22 cellular contexts compared by ENCODE assay signal in genomic region chr1:143727263-143727662, GRCh38.
"Had no signal": no experiment of that assay in that cellular context is flagged by ENCODE, and none has a peak within 500 bp of the region (broad histone marks: within the 10 kb centered on the region; RNA-seq: fewer than 3 reads in every experiment).

No MANE protein-coding gene starts in this region.

- H3K27ac Mint-ChIP-seq: activated B cell treated with CpG ODN at 0.5 μM for 24 hours; activated CD4-positive, alpha-beta T cell treated with anti-CD3 and anti-CD28 coated beads, Interleukin-2, amount 10 ng/mL, durations not matched to agents 24 days and 14 days; activated CD8-positive, alpha-beta memory T cell treated with anti-CD3 and anti-CD28 coated beads, Interleukin-2, amount 10 ng/mL, durations not matched to agents 7 days and 5 days; activated naive CD8-positive, alpha-beta T cell treated with anti-CD3 and anti-CD28 coated beads, Interleukin-2, amount 10 ng/mL, durations not matched to agents 7 days and 5 days; activated T-helper 2 cell treated with anti-CD3 and anti-CD28 coated beads, Interferon-gamma antibody, Interleukin-2, Interleukin-4, amounts not matched to agents 10 μg/mL and 5 μg/mL and 100 μg/mL, durations not matched to agents 14 hours and 24 hours and 36 hours; T-helper 1 cell treated with Interleukin-12 subunit alpha and Interleukin-12 subunit beta and Interleukin-4 antibody, amounts not matched to agents 30 μg/mL and 1 μg/mL, for 36 hours had no signal

- DNase-seq: activated B cell treated with CpG ODN at 0.5 μM for 24 hours; activated CD4-positive, alpha-beta T cell treated with anti-CD3 and anti-CD28 coated beads for 1 hour; activated CD4-positive, alpha-beta T cell treated with anti-CD3 and anti-CD28 coated beads, Interleukin-2, amount 10 ng/mL, durations not matched to agents 24 days and 14 days; activated CD4-positive, alpha-beta T cell treated with anti-CD3 and anti-CD28 coated beads, Interleukin-2, amount 50 U/mL, for 48 hours; activated CD8-positive, alpha-beta memory T cell treated with anti-CD3 and anti-CD28 coated beads, Interleukin-2, amount 10 ng/mL, durations not matched to agents 7 days and 5 days; activated gamma-delta T cell treated with Interleukin-2 at 50 U/mL for 16 hours; activated naive CD4-positive, alpha-beta T cell treated with anti-CD3 and anti-CD28 coated beads, Interleukin-2, amount 50 U/mL, for 16 hours; activated naive CD8-positive, alpha-beta T cell treated with anti-CD3 and anti-CD28 coated beads, Interleukin-2, amount 10 ng/mL, durations not matched to agents 7 days and 5 days; activated T-cell treated with anti-CD3 and anti-CD28 coated beads, Interleukin-2, amount 50 U/mL, for 4 hours; adrenal gland; anterior cingulate cortex; cerebellar nuclear complex; MM.1S; NCI-H1105 treated with DMSO at 0.1 percent for 48 hours; NCI-H1436 treated with DMSO at 0.1 percent for 48 hours; NCI-H187; NCI-H2081; NCI-H510A treated with DMSO at 0.1 percent for 48 hours; NCI-H69; SHP77 treated with DMSO at 0.1 percent for 48 hours had no signal

- H3K4me3 Mint-ChIP-seq: activated B cell treated with CpG ODN at 0.5 μM for 24 hours; activated CD4-positive, alpha-beta T cell treated with anti-CD3 and anti-CD28 coated beads, Interleukin-2, amount 10 ng/mL, durations not matched to agents 24 days and 14 days; activated CD8-positive, alpha-beta memory T cell treated with anti-CD3 and anti-CD28 coated beads, Interleukin-2, amount 10 ng/mL, durations not matched to agents 7 days and 5 days; activated naive CD8-positive, alpha-beta T cell treated with anti-CD3 and anti-CD28 coated beads, Interleukin-2, amount 10 ng/mL, durations not matched to agents 7 days and 5 days; activated T-cell treated with anti-CD3 and anti-CD28 coated beads, Interleukin-2, amount 50 U/mL, for 4 hours; T-helper 1 cell treated with Interleukin-12 subunit alpha and Interleukin-12 subunit beta and Interleukin-4 antibody, amounts not matched to agents 30 μg/mL and 1 μg/mL, for 36 hours had no signal

- H3K4me3 ChIP-seq: adrenal gland had no signal

- ATAC-seq: activated CD8-positive, alpha-beta memory T cell treated with anti-CD3 and anti-CD28 coated beads, Interleukin-2, amount 10 ng/mL, durations not matched to agents 7 days and 5 days; activated T-cell treated with anti-CD3 and anti-CD28 coated beads, Interleukin-2, amount 50 U/mL, for 4 hours had no signal

- H3K4me1 ChIP-seq: adrenal gland had no signal

- H3K27me3 ChIP-seq: adrenal gland had no signal

- H3K4me1 Mint-ChIP-seq: activated B cell treated with CpG ODN at 0.5 μM for 24 hours; activated CD4-positive, alpha-beta T cell treated with anti-CD3 and anti-CD28 coated beads, Interleukin-2, amount 10 ng/mL, durations not matched to agents 24 days and 14 days; activated CD8-positive, alpha-beta memory T cell treated with anti-CD3 and anti-CD28 coated beads, Interleukin-2, amount 10 ng/mL, durations not matched to agents 7 days and 5 days; activated naive CD8-positive, alpha-beta T cell treated with anti-CD3 and anti-CD28 coated beads, Interleukin-2, amount 10 ng/mL, durations not matched to agents 7 days and 5 days had no signal

- H3K36me3 Mint-ChIP-seq: activated CD8-positive, alpha-beta memory T cell treated with anti-CD3 and anti-CD28 coated beads, Interleukin-2, amount 10 ng/mL, durations not matched to agents 7 days and 5 days; activated naive CD8-positive, alpha-beta T cell treated with anti-CD3 and anti-CD28 coated beads, Interleukin-2, amount 10 ng/mL, durations not matched to agents 7 days and 5 days had no signal

- H3K36me3 ChIP-seq: adrenal gland had no signal

- H3K9me3 Mint-ChIP-seq: activated B cell treated with CpG ODN at 0.5 μM for 24 hours; activated naive CD8-positive, alpha-beta T cell treated with anti-CD3 and anti-CD28 coated beads, Interleukin-2, amount 10 ng/mL, durations not matched to agents 7 days and 5 days; activated T-cell treated with anti-CD3 and anti-CD28 coated beads, Interleukin-2, amount 50 U/mL, for 4 hours; activated T-helper 2 cell treated with anti-CD3 and anti-CD28 coated beads, Interferon-gamma antibody, Interleukin-2, Interleukin-4, amounts not matched to agents 10 μg/mL and 5 μg/mL and 100 μg/mL, durations not matched to agents 14 hours and 24 hours and 36 hours; T-helper 1 cell treated with Interleukin-12 subunit alpha and Interleukin-12 subunit beta and Interleukin-4 antibody, amounts not matched to agents 30 μg/mL and 1 μg/mL, for 36 hours had no signal

- H3K27ac ChIP-seq: adrenal gland had no signal

- H3K9me3 ChIP-seq: adrenal gland had no signal
